ENCODE assay signal across 8 cellular contexts in genomic region chr1:193574925-193575324, GRCh38.
"Had no signal": no experiment of that assay in that cellular context is flagged by ENCODE, and none has a peak within 500 bp of the region (broad histone marks: within the 10 kb centered on the region; RNA-seq: fewer than 3 reads in every experiment).

No MANE protein-coding gene starts in this region.

- H3K27ac ChIP-seq: HL-60, KMS-11 had no signal

- FAIRE-seq: HepG2, HTR-8/SVneo, K562 had no signal

- ATAC-seq: HepG2, K562 had no signal

- H3K4me3 ChIP-seq: K562 had no signal

- H3K9ac ChIP-seq: KMS-11 had no signal

- DNase-seq: IMR-90, KBM-7, KG1 had no signal

- H3K4me2 ChIP-seq: KMS-11 had no signal
